14 cellular contexts compared by ENCODE assay signal in genomic region chr10:124875596-124875995, GRCh38.
DNase-seq lines count a peak whose midpoint lies in the region; FAIRE-seq and TF ChIP-seq lines count a peak whose summit lies in the region.
"Had no signal": no experiment of that assay in that cellular context is flagged by ENCODE, and none has a peak within 500 bp of the region (broad histone marks: within the 10 kb centered on the region; RNA-seq: fewer than 3 reads in every experiment).

No MANE protein-coding gene starts in this region.

- 0 out of 2 replicates have a peak, but pooled peaks have one; percentile 19 for TF ChIP-seq CTCF in A673 (conservative IDR thresholded peaks at IDR 0.05; ENCODE audit: low read depth, low read length)
- TF ChIP-seq CTCF in HFFc6 (IDR thresholded peaks at IDR 0.05) = peak; percentile 61
- TF ChIP-seq CTCF in prostate gland (IDR thresholded peaks at IDR 0.05) = no peak
- TF ChIP-seq CTCF in D721Med (IDR thresholded peaks at IDR 0.05; ENCODE audit: insufficient read depth, missing control alignments) = no peak

- FAIRE-seq in D721Med (lab: Jason Lieb, UNC) = no peak

- no peak overlapping the region for H3K27ac Mint-ChIP-seq in HFFc6
- H3K27ac Mint-ChIP-seq in T-helper 2 cell treated with Interferon-gamma antibody and Interleukin-4, amounts not matched to agents 5 μg/mL and 100 μg/mL, for 36 hours = no peak overlapping the region

- BruUV-seq in A673 (replicated peaks; lab: Mats Ljungman, UMichigan) = no TSS peak

- H3K9me3 Mint-ChIP-seq in HFFc6 = no peaks in the 10 kb centered on the region
- H3K9me3 Mint-ChIP-seq in T-helper 2 cell treated with Interferon-gamma antibody and Interleukin-4, amounts not matched to agents 5 μg/mL and 100 μg/mL, for 36 hours = no peaks in the 10 kb centered on the region
- H3K9me3 Mint-ChIP-seq: central memory CD8-positive, alpha-beta T cell had no signal

- H3K27me3 ChIP-seq in A673 (replicated peaks; ENCODE audit: insufficient read depth, low read depth, low read length, poor library complexity) (no peaks in the 10 kb centered on the region), prostate gland (replicated peaks; ENCODE audit: insufficient read depth) (no peaks in the 10 kb centered on the region)
- H3K27me3 ChIP-seq: heart left ventricle had no signal

- H3K4me3 ChIP-seq in A673 (ENCODE audit: low read depth, low read length, poor library complexity, severe bottlenecking) = no peak overlapping the region
- no peak overlapping the region for H3K4me3 ChIP-seq in prostate gland
- H3K4me3 ChIP-seq: heart left ventricle, mucosa of descending colon had no signal

- H3K36me3 Mint-ChIP-seq in HFFc6 (ENCODE audit: low read depth) = no peaks in the 10 kb centered on the region
- no peaks in the 10 kb centered on the region for H3K36me3 Mint-ChIP-seq in T-helper 2 cell treated with Interferon-gamma antibody and Interleukin-4, amounts not matched to agents 5 μg/mL and 100 μg/mL, for 36 hours (ENCODE audit: low read depth)
- H3K36me3 Mint-ChIP-seq: CD14-positive monocyte had no signal

- no peak overlapping the region for H3K4me3 Mint-ChIP-seq in HFFc6
- no peak overlapping the region for H3K4me3 Mint-ChIP-seq in T-helper 2 cell treated with Interferon-gamma antibody and Interleukin-4, amounts not matched to agents 5 μg/mL and 100 μg/mL, for 36 hours
- H3K4me3 Mint-ChIP-seq: CD14-positive monocyte; central memory CD8-positive, alpha-beta T cell had no signal

- 37% methylated on average over 2 of the region's 2 CpGs for WGBS in prostate gland

- CTCF ChIA-PET in A673 (lab: Charles Lee) = no interaction called here

- H3K4me1 ChIP-seq in A673 (ENCODE audit: insufficient read depth, low read length, poor library complexity, severe bottlenecking) = no peaks in the 10 kb centered on the region
- H3K4me1 ChIP-seq in prostate gland (replicated peaks) = peaks cover 5% of the 10 kb centered on the region
- H3K4me1 ChIP-seq: heart left ventricle had no signal

- POLR2A ChIA-PET in A673 (lab: Charles Lee; ENCODE audit: low non-redundant PET) = no interaction called here

- TF ChIP-seq POLR2A in prostate gland (IDR thresholded peaks at IDR 0.05) = no peak

- H3K27me3 Mint-ChIP-seq in HFFc6 (ENCODE audit: insufficient read depth) = peaks cover 25% of the 10 kb centered on the region
- H3K27me3 Mint-ChIP-seq in T-helper 2 cell treated with Interferon-gamma antibody and Interleukin-4, amounts not matched to agents 5 μg/mL and 100 μg/mL, for 36 hours (ENCODE audit: low read depth) = peaks cover 2% of the 10 kb centered on the region

- peaks cover 10% of the 10 kb centered on the region; the same call in 1 of the 2 replicates for H3K4me1 Mint-ChIP-seq in HFFc6 (ENCODE audit: low read depth)
- no peaks in the 10 kb centered on the region for H3K4me1 Mint-ChIP-seq in T-helper 2 cell treated with Interferon-gamma antibody and Interleukin-4, amounts not matched to agents 5 μg/mL and 100 μg/mL, for 36 hours (ENCODE audit: low read depth)
- H3K4me1 Mint-ChIP-seq: CD14-positive monocyte; central memory CD8-positive, alpha-beta T cell had no signal

- H3K9me3 ChIP-seq in A673 (ENCODE audit: low read depth, low read length, poor library complexity, severe bottlenecking) (no peaks in the 10 kb centered on the region), prostate gland (no peaks in the 10 kb centered on the region)
- H3K9me3 ChIP-seq: mucosa of descending colon had no signal

- H3K27ac ChIP-seq in A673 (ENCODE audit: low read depth, low read length, poor library complexity, severe bottlenecking) (no peak overlapping the region), prostate gland (no peak overlapping the region)
- H3K27ac ChIP-seq: heart left ventricle had no signal

- H3K36me3 ChIP-seq in A673 (ENCODE audit: insufficient read depth, low read length, poor library complexity, severe bottlenecking) = no peaks in the 10 kb centered on the region
- no peaks in the 10 kb centered on the region for H3K36me3 ChIP-seq in prostate gland
- H3K36me3 ChIP-seq: heart left ventricle had no signal

- DNase-seq in A673 (ENCODE audit: low spot score) (peak; percentile 30), HFFc6 (peak; percentile 45), amniotic stem cell (lab: John Stamatoyannopoulos, UW) (peak; percentile 51), hepatic stellate cell (ENCODE audit: low spot score) (peak; percentile 50), prostate gland (ENCODE audit: low spot score) (no peak), D721Med (ENCODE audit: insufficient read length, low spot score) (no peak), NCI-H1048 (lab: John Stamatoyannopoulos, UW) (no peak)
- DNase-seq in T-helper 2 cell treated with Interferon-gamma antibody and Interleukin-4, amounts not matched to agents 5 μg/mL and 100 μg/mL, for 36 hours (ENCODE audit: low spot score) = no peak
- DNase-seq: activated T-cell treated with anti-CD3 and anti-CD28 coated beads, Interleukin-2, amount 50 U/mL, for 48 hours; heart left ventricle; mucosa of descending colon; NCI-H1417 had no signal

- intact Hi-C loops in A673 (cut with micrococcal nuclease; ENCODE audit: unreplicated experiment) (no loop called here), prostate gland (cut with DNase I) (no loop called here)

Comparison
In these comparisons a context has a peak if more than half of its experiments do, and no peak if none do; other contexts are left out.
1. DNase-seq: peak in A673 (single experiment), HFFc6 (single experiment), amniotic stem cell (single experiment) and hepatic stellate cell (single experiment); none in T-helper 2 cell treated with Interferon-gamma antibody and Interleukin-4, amounts not matched to agents 5 μg/mL and 100 μg/mL, for 36 hours (single experiment), prostate gland (single experiment), D721Med (single experiment) and NCI-H1048 (single experiment).
2. CTCF ChIP-seq: peak in A673 (single experiment) and HFFc6 (single experiment); none in prostate gland (0 of 4) and D721Med (single experiment).